Comparison of ENCODE assay signal across 9 cellular contexts in the genomic region with DNA sequence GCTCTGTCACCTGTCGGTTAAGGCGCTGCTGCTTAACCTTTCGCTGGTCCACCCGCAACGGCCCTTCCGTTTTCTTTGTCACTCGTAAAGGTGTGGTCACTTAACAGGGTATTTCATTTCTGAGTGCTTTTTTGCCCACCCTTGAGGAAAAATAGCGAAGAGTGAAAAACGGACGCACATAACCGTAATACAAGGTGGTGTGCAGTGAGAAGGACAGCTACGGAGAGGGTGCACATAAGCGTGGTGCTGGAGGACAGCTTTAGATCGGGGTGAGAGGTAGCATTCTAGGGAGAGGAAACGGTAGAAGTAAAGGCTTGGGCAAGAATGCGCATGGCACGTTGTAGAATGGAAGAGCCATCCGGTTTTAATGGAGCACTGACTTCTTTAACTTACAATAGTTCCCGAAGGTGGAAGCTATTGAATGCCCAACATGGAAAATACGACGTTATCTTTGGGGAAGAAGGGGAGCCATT. TPM values are rescaled to one million over a fixed set of nuclear protein-coding genes. Genes with fewer than 3 reads are reported as not detected.
DNase-seq lines count a peak whose midpoint lies in the region; ATAC-seq and TF ChIP-seq lines count a peak whose summit lies in the region.
"Had no signal": no experiment of that assay in that cellular context is flagged by ENCODE, and none has a peak within 500 bp of the region (broad histone marks: within the 10 kb centered on the region; RNA-seq: fewer than 3 reads in every experiment).

No MANE protein-coding gene starts in this region.

- H3K4me1 Mint-ChIP-seq in CD4-positive, alpha-beta memory T cell: peaks cover 24 to 67% (median 43%) of the 10 kb centered on the region in 4 donors
- H3K4me1 Mint-ChIP-seq in MCF 10A (ENCODE audit: insufficient read depth, unreplicated experiment): peaks cover 24% of the 10 kb centered on the region
- H3K4me1 Mint-ChIP-seq in memory B cell: peaks cover 25% of the 10 kb centered on the region

- POLR2A ChIA-PET in CD4-positive, alpha-beta memory T cell (lab: Charles Lee; ENCODE audit: partially characterized antibody): interaction anchor here (1.0 to 3.4 kb wide), 8 partner anchors 8 to 711 kb away, joined by 3 to 45 read pairs (median 4); a partner anchor contains a TSS
- POLR2A ChIA-PET in MCF 10A (lab: Yijun Ruan, JAX): interaction anchor here (0.7 to 3.7 kb wide), 12 partner anchors 8 to 914 kb away, joined by 3 to 41 read pairs (median 6); a partner anchor contains a TSS

- H3K36me3 ChIP-seq in CD4-positive, alpha-beta memory T cell (ENCODE audit: insufficient read depth, low read length): peaks cover 16% of the 10 kb centered on the region
- H3K36me3 ChIP-seq in aorta (ENCODE audit: control insufficient read depth in 1 of 2, insufficient read depth in 2 of 2, low read length in 1 of 2): peaks cover 2 to 3% of the 10 kb centered on the region in 2 donors

- H3K36me3 Mint-ChIP-seq in CD4-positive, alpha-beta memory T cell: peaks cover 11 to 41% of the 10 kb centered on the region in 2 donors
- peaks cover 51% of the 10 kb centered on the region for H3K36me3 Mint-ChIP-seq in MCF 10A (ENCODE audit: insufficient read depth, unreplicated experiment)
- peaks cover 9% of the 10 kb centered on the region for H3K36me3 Mint-ChIP-seq in memory B cell

- H3K27me3 Mint-ChIP-seq in CD4-positive, alpha-beta memory T cell: peaks cover 0 to 5% of the 10 kb centered on the region in 2 donors
- H3K27me3 Mint-ChIP-seq in MCF 10A (ENCODE audit: insufficient read depth, unreplicated experiment): no peaks in the 10 kb centered on the region
- H3K27me3 Mint-ChIP-seq in memory B cell: no peaks in the 10 kb centered on the region

- CTCF ChIA-PET in CD4-positive, alpha-beta memory T cell (lab: Charles Lee; ENCODE audit: partially characterized antibody): interaction anchor here (1.0 kb wide), 1 partner anchor 33 kb away, joined by 4 read pairs; no protein-coding TSS in a partner anchor
- CTCF ChIA-PET in MCF 10A (lab: Yijun Ruan, JAX): interaction anchor here (0.7 to 1.6 kb wide), 4 partner anchors 12 to 33 kb away, joined by 3 to 6 read pairs (median 4); no protein-coding TSS in a partner anchor

- TF ChIP-seq CTCF in MCF 10A (IDR thresholded peaks at IDR 0.05; ENCODE audit: unreplicated experiment): no peak

- intact Hi-C loops in CD4-positive, alpha-beta memory T cell (cut with micrococcal nuclease): loop anchor here (1.0 to 5.0 kb wide), 4 partner anchors 313 to 889 kb away; a partner anchor contains a TSS
- intact Hi-C loops in MCF 10A (cut with micrococcal nuclease): no loop called here
- intact Hi-C loops in aorta (cut with DNase I): no loop called here

- ATAC-seq in GM21529 (IDR thresholded peaks at IDR 0.05; ENCODE audit: unreplicated experiment) (peak; percentile 10), memory B cell (ENCODE audit: low read depth) (no peak), aorta (ENCODE audit: low FRiP score) (no peak)

- H3K27me3 ChIP-seq in CD4-positive, alpha-beta memory T cell (ENCODE audit: insufficient read depth, low read length): no peaks in the 10 kb centered on the region
- no peaks in the 10 kb centered on the region for H3K27me3 ChIP-seq in aorta (ENCODE audit: control insufficient read depth in 1 of 2, insufficient read depth in 2 of 2, low read length in 1 of 2)

- peak overlapping the region; percentile 91 for H3K27ac ChIP-seq in CD4-positive, alpha-beta memory T cell (ENCODE audit: low read depth, low read length)
- H3K27ac ChIP-seq in aorta (ENCODE audit: low read depth in 1 of 2, low read length in 2 of 2): no peak overlapping the region

- no peaks in the 10 kb centered on the region for H3K9me3 ChIP-seq in CD4-positive, alpha-beta memory T cell (ENCODE audit: control insufficient read depth in 1 of 2, low read length in 2 of 2)
- H3K9me3 ChIP-seq in aorta (ENCODE audit: control insufficient read depth, low read length): no peaks in the 10 kb centered on the region

- peaks cover 43% of the 10 kb centered on the region for H3K4me1 ChIP-seq in CD4-positive, alpha-beta memory T cell (ENCODE audit: insufficient read depth, low read length)
- H3K4me1 ChIP-seq in aorta (ENCODE audit: control insufficient read depth in 1 of 2, insufficient read depth in 2 of 2, low read length in 2 of 2): peaks cover 0 to 7% of the 10 kb centered on the region in 2 donors

- peak overlapping the region; percentile 90 to 99 (median 94) for H3K4me3 Mint-ChIP-seq in CD4-positive, alpha-beta memory T cell
- H3K4me3 Mint-ChIP-seq in MCF 10A (ENCODE audit: unreplicated experiment) (peak overlapping the region; percentile 84), memory B cell (peak overlapping the region; percentile 87)

- H3K27ac Mint-ChIP-seq in CD4-positive, alpha-beta memory T cell: peak overlapping the region; percentile 53 to 100 (median 74)
- H3K27ac Mint-ChIP-seq in MCF 10A (ENCODE audit: low read depth, unreplicated experiment): peak overlapping the region; percentile 100
- peak overlapping the region; percentile 100 for H3K27ac Mint-ChIP-seq in memory B cell

- WGBS in aorta, 2 donors: 0% methylated on average over 21 of the region's 21 CpGs

- H3K4me3 ChIP-seq in CD4-positive, alpha-beta memory T cell (ENCODE audit: low read length in 2 of 2): peak overlapping the region; percentile 81 to 91
- H3K4me3 ChIP-seq in aorta (ENCODE audit: low read length in 2 of 2): peak overlapping the region; percentile 23 to 85

- peaks cover 0 to 2% (median 0%) of the 10 kb centered on the region in 8 donors for H3K9me3 Mint-ChIP-seq in CD4-positive, alpha-beta memory T cell
- no peaks in the 10 kb centered on the region for H3K9me3 Mint-ChIP-seq in MCF 10A (ENCODE audit: unreplicated experiment)
- H3K9me3 Mint-ChIP-seq in memory B cell: no peaks in the 10 kb centered on the region

- BruUV-seq in MCF 10A (replicated peaks; lab: Mats Ljungman, UMichigan): no TSS peak

- DNase-seq in CD4-positive, alpha-beta memory T cell: peak in 4 of 5 donors; percentile 23 to 43 (median 36)
- DNase-seq in NOMO-1 (lab: John Stamatoyannopoulos, UW; ENCODE audit: unreplicated experiment in 2 of 2) (peak; percentile 58 to 68), MCF 10A (ENCODE audit: unreplicated experiment) (peak; percentile 27), memory B cell (ENCODE audit: low spot score in 2 of 2) (peak; percentile 3 to 14), aorta (no peak), DMS79 (lab: John Stamatoyannopoulos, UW) (no peak), NCI-H1694 treated with DMSO at 0.1 percent for 48 hours (lab: John Stamatoyannopoulos, UW) (no peak)

RNA-seq across cellular contexts. Expression of a gene that starts 0.8 kb away (rescaled TPM):
- total RNA-seq in CD4-positive, alpha-beta memory T cell: 10 to 100 TPM; 92.7 to 93.3 TPM
- 100 to 1,000 TPM; 203 to 236 TPM for polyA plus RNA-seq in CD4-positive, alpha-beta memory T cell
- 220 and 322 TPM in 2 replicates for total RNA-seq in MCF 10A (2022)
- total RNA-seq in aorta: 100 to 1,000 TPM in 1 of 2 donors, 10 to 100 TPM in 1; 84.4 to 104 TPM
- polyA plus RNA-seq in aorta: 10 to 100 TPM; 72.1 to 74.9 TPM

RNA-seq across cellular contexts. Expression of a gene that starts 1.2 kb away (rescaled TPM):
- total RNA-seq in CD4-positive, alpha-beta memory T cell: 10 to 100 TPM; 15.9 to 17.9 TPM
- polyA plus RNA-seq in CD4-positive, alpha-beta memory T cell: 10 to 100 TPM in 1 of 2 donors, 1 to 10 TPM in 1; 8.6 to 11.4 TPM
- total RNA-seq in MCF 10A (2022): 14.4 and 15.2 TPM in 2 replicates
- total RNA-seq in aorta: 10 to 100 TPM in 1 of 2 donors, 1 to 10 TPM in 1; 6.8 to 13.2 TPM
- polyA plus RNA-seq in aorta: 10 to 100 TPM in 1 of 2 donors, 1 to 10 TPM in 1; 9.9 to 10.8 TPM

RNA-seq across cellular contexts. Expression of a gene that starts 56.9 kb away (rescaled TPM):
- total RNA-seq in CD4-positive, alpha-beta memory T cell: 1 to 10 TPM; 1.5 to 1.9 TPM
- polyA plus RNA-seq in CD4-positive, alpha-beta memory T cell: under 1 TPM in 1 of 2 donors, not detected in 1; 0.33 TPM
- total RNA-seq in MCF 10A (2022): 17.6 and 24.9 TPM in 2 replicates
- 10 to 100 TPM in 1 of 2 donors, 1 to 10 TPM in 1; 7.5 to 20.2 TPM for total RNA-seq in aorta
- 10 to 100 TPM; 19.5 to 76.4 TPM for polyA plus RNA-seq in aorta
- total RNA-seq: SK-MEL-5 had no signal

Comparison
In these comparisons a context has a peak if more than half of its experiments do, and no peak if none do; other contexts are left out.
1. DNase-seq: peak in CD4-positive, alpha-beta memory T cell (4 of 5), NOMO-1 (2 of 2), MCF 10A (single experiment) and memory B cell (2 of 2); none in aorta (0 of 2), DMS79 (single experiment) and NCI-H1694 treated with DMSO at 0.1 percent for 48 hours (single experiment).
2. Peak in every context shown above with its lines, with median percentiles within 50 percentile points of each other: H3K27ac Mint-ChIP-seq and H3K4me3 Mint-ChIP-seq.